Comparison of ENCODE assay signal across 7 cellular contexts in the genomic region with DNA sequence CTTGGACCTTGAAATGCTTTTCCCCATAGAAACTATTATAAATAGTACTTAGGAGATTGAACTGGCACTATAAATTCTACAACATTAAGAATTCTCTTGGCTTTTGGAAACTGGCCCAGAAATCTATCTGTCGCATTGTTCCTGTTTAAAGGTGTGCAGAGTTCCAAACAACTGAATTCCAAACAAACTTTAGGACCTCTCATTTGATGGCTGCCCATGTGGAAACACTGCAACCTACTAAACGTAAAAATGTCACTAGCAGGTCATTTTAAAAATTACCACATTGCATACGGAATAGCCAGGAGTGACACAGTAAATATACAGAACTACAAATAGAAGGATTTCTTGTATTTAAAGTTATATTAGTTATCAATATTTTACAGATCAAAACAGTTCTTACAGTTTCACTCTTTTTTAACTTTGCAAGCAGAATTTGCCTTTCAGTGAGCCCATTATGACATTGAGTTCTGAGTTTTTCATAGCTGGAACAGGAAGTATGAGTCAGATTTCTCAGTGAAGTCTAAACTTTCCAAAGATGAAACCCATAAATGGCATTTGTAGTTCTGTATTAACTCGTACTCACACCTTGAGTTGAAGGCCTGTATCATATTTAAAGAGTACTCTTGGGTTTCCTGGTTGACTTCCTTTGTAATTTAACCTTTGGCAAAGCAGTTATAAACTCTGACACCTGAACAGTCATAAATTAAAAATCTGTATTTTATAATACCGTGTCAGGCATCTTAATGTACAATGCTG.
DNase-seq lines count a peak whose midpoint lies in the region; ATAC-seq and TF ChIP-seq lines count a peak whose summit lies in the region.

No MANE protein-coding gene starts in this region.

- H3K4me1 Mint-ChIP-seq in activated naive CD8-positive, alpha-beta T cell (ENCODE audit: low read depth) = peaks cover 29% of the 10 kb centered on the region

- H3K27ac Mint-ChIP-seq in activated naive CD8-positive, alpha-beta T cell = peak overlapping the region; percentile 81

- DNase-seq in GM13976 (ENCODE audit: low spot score) (peak; percentile 54), HPDE6-E6E7 (ENCODE audit: extremely low spot score) (peak; percentile 31), NCI-H187 treated with DMSO at 0.1 percent for 48 hours (lab: John Stamatoyannopoulos, UW) (no peak)
- no peak for DNase-seq in activated CD4-positive, alpha-beta T cell treated with anti-CD3 and anti-CD28 coated beads for 4 hours

- no peaks in the 10 kb centered on the region for H3K27me3 ChIP-seq in muscle layer of duodenum (ENCODE audit: low read depth, low read length)

- peaks cover 3% of the 10 kb centered on the region for H3K36me3 Mint-ChIP-seq in activated naive CD8-positive, alpha-beta T cell

- H3K9me3 ChIP-seq in muscle layer of duodenum (ENCODE audit: control insufficient read depth in 1 of 2, low read length in 2 of 2) = no peaks in the 10 kb centered on the region

- peaks cover 0 to 9% of the 10 kb centered on the region in 2 donors for H3K4me1 ChIP-seq in muscle layer of duodenum (ENCODE audit: control insufficient read depth in 1 of 2, insufficient read depth in 2 of 2, low read length in 2 of 2)

- H3K4me3 Mint-ChIP-seq in activated naive CD8-positive, alpha-beta T cell = no peak overlapping the region

- peak; percentile 99 for ATAC-seq in GM21447 (IDR thresholded peaks at IDR 0.05; ENCODE audit: unreplicated experiment)

- no peaks in the 10 kb centered on the region for H3K9me3 Mint-ChIP-seq in activated naive CD8-positive, alpha-beta T cell (ENCODE audit: low read depth)

- no peak overlapping the region for H3K4me3 ChIP-seq in muscle layer of duodenum (ENCODE audit: low read depth in 1 of 2, low read length in 2 of 2)

- peak overlapping the region; percentile 62 for H3K27ac ChIP-seq in muscle layer of duodenum (ENCODE audit: low read length)

- in situ Hi-C loops in GM13976 (cut with MboI; ENCODE audit: low sequenced_read_pairs, unreplicated experiment) = no loop called here

- no peaks in the 10 kb centered on the region for H3K27me3 Mint-ChIP-seq in activated naive CD8-positive, alpha-beta T cell

- no peak for TF ChIP-seq CTCF in GM13976 (IDR thresholded peaks at IDR 0.05; ENCODE audit: borderline replicate concordance, control extremely low read depth, extremely low read depth, insufficient read depth, missing control alignments)

- H3K36me3 ChIP-seq in muscle layer of duodenum (ENCODE audit: control insufficient read depth in 1 of 2, insufficient read depth in 2 of 2, low read length in 2 of 2) = no peaks in the 10 kb centered on the region

Comparison
In these comparisons a context has a peak if more than half of its experiments do, and no peak if none do; other contexts are left out.
1. DNase-seq: peak in GM13976 (single experiment) and HPDE6-E6E7 (single experiment); none in NCI-H187 treated with DMSO at 0.1 percent for 48 hours (single experiment) and activated CD4-positive, alpha-beta T cell treated with anti-CD3 and anti-CD28 coated beads for 4 hours (0 of 2).